8 cellular contexts compared by ENCODE assay signal in genomic region chr16:11361751-11362742, GRCh38. TPM values are rescaled to one million over a fixed set of nuclear protein-coding genes. Genes with fewer than 3 reads are reported as not detected.
DNase-seq lines count a peak whose midpoint lies in the region; ATAC-seq and TF ChIP-seq lines count a peak whose summit lies in the region.

No MANE protein-coding gene starts in this region.

- peak overlapping the region; percentile 54 to 83 for H3K4me3 Mint-ChIP-seq in stimulated activated naive CD8-positive, alpha-beta T cell treated with anti-CD3 and anti-CD28 coated beads, Interleukin-15, amount 100 ng/mL, for 72 hours

- H3K79me2 ChIP-seq in Loucy (ENCODE audit: insufficient read depth, low read length) = no peaks in the 10 kb centered on the region

- peaks cover 38% of the 10 kb centered on the region for H3K27me3 Mint-ChIP-seq in stimulated activated naive CD8-positive, alpha-beta T cell treated with anti-CD3 and anti-CD28 coated beads, Interleukin-15, amount 100 ng/mL, for 72 hours

- no peak overlapping the region for H2AFZ ChIP-seq in Loucy (ENCODE audit: low read length)

- H3K36me3 Mint-ChIP-seq in activated naive CD4-positive, alpha-beta T cell treated with anti-CD3 and anti-CD28 coated beads, Interleukin-2, amount 50 U/mL, for 72 hours = peaks cover 0 to 11% of the 10 kb centered on the region in 2 donors

- H3K4me3 ChIP-seq in Loucy (ENCODE audit: low read length, poor library complexity, severe bottlenecking) = peak overlapping the region; percentile 54

- H3K9me3 ChIP-seq in Loucy (ENCODE audit: insufficient read depth, low read depth, low read length) = no peaks in the 10 kb centered on the region

- ATAC-seq in activated naive CD4-positive, alpha-beta T cell treated with anti-CD3 and anti-CD28 coated beads, Interleukin-2, amount 50 U/mL, for 72 hours = peak; percentile 32 to 50
- peak; percentile 45 for ATAC-seq in stimulated activated naive CD8-positive, alpha-beta T cell treated with anti-CD3 and anti-CD28 coated beads, Interleukin-15, amount 100 ng/mL, for 72 hours
- ATAC-seq in HG03520 (IDR thresholded peaks at IDR 0.05; ENCODE audit: unreplicated experiment) = no peak
- ATAC-seq in Right ventricle myocardium inferior = no peak

- DNase-seq in activated CD8-positive, alpha-beta memory T cell treated with anti-CD3 and anti-CD28 coated beads for 24 hours = peak; percentile 76
- DNase-seq in activated CD8-positive, alpha-beta memory T cell treated with anti-CD3 and anti-CD28 coated beads, Interleukin-2, amount 50 U/mL, for 48 hours = no peak
- peak; percentile 20 to 71 for DNase-seq in activated naive CD4-positive, alpha-beta T cell treated with anti-CD3 and anti-CD28 coated beads, Interleukin-2, amount 50 U/mL, for 72 hours (ENCODE audit: low spot score in 2 of 2)
- peak in 1 of 2 donors; percentile 50 for DNase-seq in stimulated activated naive CD8-positive, alpha-beta T cell treated with anti-CD3 and anti-CD28 coated beads, Interleukin-15, amount 100 ng/mL, for 72 hours
- DNase-seq in AG08395 (ENCODE audit: low spot score) (no peak), Right ventricle myocardium inferior (ENCODE audit: missing footprints) (no peak)

- H3K4me2 ChIP-seq in Loucy (ENCODE audit: low read depth, low read length, poor library complexity, severe bottlenecking) = peak overlapping the region; percentile 79

- peaks cover 3% of the 10 kb centered on the region for H4K20me1 ChIP-seq in Loucy (ENCODE audit: insufficient read depth, low read length, poor library complexity, severe bottlenecking)

- H3K4me1 ChIP-seq in Loucy (ENCODE audit: insufficient read depth, low read length, poor library complexity, severe bottlenecking) = peaks cover 24% of the 10 kb centered on the region

- H3K9me2 ChIP-seq in Loucy (replicated peaks; ENCODE audit: low read depth, low read length) = no peaks in the 10 kb centered on the region

- H3K4me1 Mint-ChIP-seq in stimulated activated naive CD8-positive, alpha-beta T cell treated with anti-CD3 and anti-CD28 coated beads, Interleukin-15, amount 100 ng/mL, for 72 hours = peaks cover 80% of the 10 kb centered on the region

- H3K27ac Mint-ChIP-seq in activated naive CD4-positive, alpha-beta T cell treated with anti-CD3 and anti-CD28 coated beads, Interleukin-2, amount 50 U/mL, for 72 hours = peak overlapping the region in 1 of 2 donors; percentile 77
- peak overlapping the region in 1 of 2 donors; percentile 49 for H3K27ac Mint-ChIP-seq in stimulated activated naive CD8-positive, alpha-beta T cell treated with anti-CD3 and anti-CD28 coated beads, Interleukin-15, amount 100 ng/mL, for 72 hours

- H3K36me3 ChIP-seq in Loucy (ENCODE audit: insufficient read depth, low read length) = no peaks in the 10 kb centered on the region

- H3K9me3 Mint-ChIP-seq in activated naive CD4-positive, alpha-beta T cell treated with anti-CD3 and anti-CD28 coated beads, Interleukin-2, amount 50 U/mL, for 72 hours = peaks cover 0 to 4% of the 10 kb centered on the region in 2 donors
- H3K9me3 Mint-ChIP-seq in stimulated activated naive CD8-positive, alpha-beta T cell treated with anti-CD3 and anti-CD28 coated beads, Interleukin-15, amount 100 ng/mL, for 72 hours = no peaks in the 10 kb centered on the region

- TF ChIP-seq CTCF in Loucy (conservative IDR thresholded peaks at IDR 0.05; ENCODE audit: low read length) = no peak

- H3K9ac ChIP-seq in Loucy (ENCODE audit: low read depth, low read length, poor library complexity, severe bottlenecking) = peak overlapping the region; percentile 35

- intact Hi-C loops in Right ventricle myocardium inferior (cut with DNase I) = no loop called here

- no peaks in the 10 kb centered on the region for H3F3A ChIP-seq in Loucy (ENCODE audit: low read depth)

- H3K27me3 ChIP-seq in Loucy (ENCODE audit: insufficient read depth, low read length, poor library complexity, severe bottlenecking) = no peaks in the 10 kb centered on the region

RNA-seq across cellular contexts. Expression of gene RMI2, which starts 16.8 kb away (rescaled TPM):
- total RNA-seq in activated naive CD4-positive, alpha-beta T cell treated with anti-CD3 and anti-CD28 coated beads, Interleukin-2, amount 50 U/mL, for 72 hours = 10 to 100 TPM; 40.4 to 78.1 TPM
- 0.76 TPM for total RNA-seq in Right ventricle myocardium inferior

Comparison
In these comparisons a context has a peak if more than half of its experiments do, and no peak if none do; other contexts are left out.
1. DNase-seq: peak in activated CD8-positive, alpha-beta memory T cell treated with anti-CD3 and anti-CD28 coated beads for 24 hours (single experiment) and activated naive CD4-positive, alpha-beta T cell treated with anti-CD3 and anti-CD28 coated beads, Interleukin-2, amount 50 U/mL, for 72 hours (2 of 2); none in activated CD8-positive, alpha-beta memory T cell treated with anti-CD3 and anti-CD28 coated beads, Interleukin-2, amount 50 U/mL, for 48 hours (single experiment), AG08395 (single experiment) and Right ventricle myocardium inferior (single experiment).
2. ATAC-seq: peak in activated naive CD4-positive, alpha-beta T cell treated with anti-CD3 and anti-CD28 coated beads, Interleukin-2, amount 50 U/mL, for 72 hours (2 of 2) and stimulated activated naive CD8-positive, alpha-beta T cell treated with anti-CD3 and anti-CD28 coated beads, Interleukin-15, amount 100 ng/mL, for 72 hours (single experiment); none in HG03520 (single experiment) and Right ventricle myocardium inferior (single experiment).
3. RNA of gene RMI2, which starts 16.8 kb away (total RNA-seq): 40.4 to 78.1 TPM in activated naive CD4-positive, alpha-beta T cell treated with anti-CD3 and anti-CD28 coated beads, Interleukin-2, amount 50 U/mL, for 72 hours; 0.76 TPM in Right ventricle myocardium inferior (single experiment); every median in the first group is over 10 times any median in the second.